16 cellular contexts compared by ENCODE assay signal in genomic region chr2:197200657-197201056, GRCh38.
A peak's percentile ranks its signal among the peaks of the same experiment; 100 is the strongest.
DNase-seq lines count a peak whose midpoint lies in the region; ATAC-seq, FAIRE-seq and TF ChIP-seq lines count a peak whose summit lies in the region.
"Had no signal": no experiment of that assay in that cellular context is flagged by ENCODE, and none has a peak within 500 bp of the region (broad histone marks: within the 10 kb centered on the region; RNA-seq: fewer than 3 reads in every experiment).

No MANE protein-coding gene starts in this region.

- no peak for ATAC-seq in activated CD4-positive, alpha-beta T cell treated with anti-CD3 and anti-CD28 coated beads for 36 hours
- ATAC-seq in Right ventricle myocardium inferior (no peak), HG03342 (IDR thresholded peaks at IDR 0.05; ENCODE audit: unreplicated experiment) (no peak)
- ATAC-seq: A549 had no signal

- intact Hi-C loops in activated CD4-positive, alpha-beta T cell treated with anti-CD3 and anti-CD28 coated beads for 36 hours (cut with DNase I, micrococcal nuclease), result loop anchor here in 1 of 2 experiments (10.0 kb wide), 1 partner anchor 1026 kb away; the partner anchor contains the start of gene STK17B
- intact Hi-C loops in Right ventricle myocardium inferior (cut with DNase I), result no loop called here

- peaks cover 93% of the 10 kb centered on the region for H3K4me1 Mint-ChIP-seq in activated CD4-positive, alpha-beta T cell treated with anti-CD3 and anti-CD28 coated beads for 36 hours
- H3K4me1 Mint-ChIP-seq in brain (peaks cover 35% of the 10 kb centered on the region), glutamatergic neuron (ENCODE audit: low read depth, unreplicated experiment) (no peaks in the 10 kb centered on the region)

- no peaks in the 10 kb centered on the region for H3K27me3 Mint-ChIP-seq in activated CD4-positive, alpha-beta T cell treated with anti-CD3 and anti-CD28 coated beads for 36 hours
- H3K27me3 Mint-ChIP-seq in brain (no peaks in the 10 kb centered on the region), glutamatergic neuron (ENCODE audit: unreplicated experiment) (no peaks in the 10 kb centered on the region)

- CTCF ChIA-PET in activated CD4-positive, alpha-beta T cell treated with anti-CD3 and anti-CD28 coated beads for 36 hours (lab: Charles Lee), result interaction anchor here (0.8 to 1.2 kb wide), 3 partner anchors 17 to 108 kb away, joined by 3 to 4 read pairs (median 3); no protein-coding TSS in a partner anchor

- TF ChIP-seq CTCF in brain (conservative IDR thresholded peaks at IDR 0.05) (no peak), glutamatergic neuron (IDR thresholded peaks at IDR 0.05; ENCODE audit: partially characterized antibody, unreplicated experiment) (no peak)

- POLR2A ChIA-PET in activated CD4-positive, alpha-beta T cell treated with anti-CD3 and anti-CD28 coated beads for 36 hours (lab: Charles Lee), result interaction anchor here (0.6 kb wide), 1 partner anchor 17 kb away, joined by 3 read pairs; no protein-coding TSS in a partner anchor

- peak overlapping the region; percentile 44 to 53 for H3K27ac ChIP-seq in small intestine (ENCODE audit: low read depth in 1 of 2, low read length in 1 of 2)
- H3K27ac ChIP-seq: A549, RWPE1 had no signal

- H3K36me3 Mint-ChIP-seq in activated CD4-positive, alpha-beta T cell treated with anti-CD3 and anti-CD28 coated beads for 36 hours (ENCODE audit: low read depth), result peaks cover 36% of the 10 kb centered on the region
- H3K36me3 Mint-ChIP-seq in brain, result peaks cover 5% of the 10 kb centered on the region
- no peaks in the 10 kb centered on the region for H3K36me3 Mint-ChIP-seq in glutamatergic neuron (ENCODE audit: unreplicated experiment)

- H3K9me3 Mint-ChIP-seq in activated CD4-positive, alpha-beta T cell treated with anti-CD3 and anti-CD28 coated beads for 36 hours (ENCODE audit: low read depth), result peaks cover 2% of the 10 kb centered on the region
- H3K9me3 Mint-ChIP-seq in brain (no peaks in the 10 kb centered on the region), glutamatergic neuron (ENCODE audit: unreplicated experiment) (peaks cover 1% of the 10 kb centered on the region)

- no peaks in the 10 kb centered on the region for H3K4me1 ChIP-seq in small intestine (ENCODE audit: control insufficient read depth in 2 of 2, insufficient read depth in 1 of 2, low read depth in 1 of 2, low read length in 1 of 2)
- H3K4me1 ChIP-seq: A549 had no signal

- peak overlapping the region; percentile 91 for H3K27ac Mint-ChIP-seq in activated CD4-positive, alpha-beta T cell treated with anti-CD3 and anti-CD28 coated beads for 36 hours
- H3K27ac Mint-ChIP-seq in brain (peak overlapping the region in 4 of 5 experiments; percentile 2 to 86 (median 6)), glutamatergic neuron (ENCODE audit: unreplicated experiment) (no peak overlapping the region)

- no peak for DNase-seq in activated CD4-positive, alpha-beta T cell treated with anti-CD3 and anti-CD28 coated beads for 36 hours
- no peak for DNase-seq in activated CD4-positive, alpha-beta T cell treated with anti-CD3 and anti-CD28 coated beads, Interleukin-2, amount 50 U/mL, for 48 hours
- DNase-seq in NCI-H69 (lab: John Stamatoyannopoulos, UW), result peak; percentile 9
- DNase-seq in small intestine, result no peak
- no peak for DNase-seq in Right ventricle myocardium inferior (ENCODE audit: missing footprints)
- DNase-seq in glutamatergic neuron, result no peak
- DNase-seq: activated CD8-positive, alpha-beta memory T cell treated with anti-CD3 and anti-CD28 coated beads for 24 hours; aorta; mesendoderm; NCI-H2081 treated with DMSO at 0.1 percent for 48 hours; T1000 had no signal

- no peaks in the 10 kb centered on the region for H3K36me3 ChIP-seq in small intestine (ENCODE audit: control insufficient read depth in 2 of 2, insufficient read depth in 2 of 2, low read length in 2 of 2)

- H3K9me3 ChIP-seq in small intestine (ENCODE audit: control insufficient read depth, low read depth), result no peaks in the 10 kb centered on the region
- H3K9me3 ChIP-seq: A549 had no signal

- WGBS in small intestine, 3 donors, result 85 to 90% (median 87%) methylated on average over 2 of the region's 2 CpGs

- H3K4me3 Mint-ChIP-seq in activated CD4-positive, alpha-beta T cell treated with anti-CD3 and anti-CD28 coated beads for 36 hours, result peak overlapping the region; percentile 17
- H3K4me3 Mint-ChIP-seq in brain (peak overlapping the region in 1 of 5 experiments; percentile 65), glutamatergic neuron (ENCODE audit: unreplicated experiment) (no peak overlapping the region)

- no peak overlapping the region for H3K4me3 ChIP-seq in small intestine (ENCODE audit: low read depth in 1 of 2, low read length in 2 of 2)
- H3K4me3 ChIP-seq: A549 had no signal

- FAIRE-seq in small intestine (lab: Jason Lieb, UNC), result no peak
- FAIRE-seq: A549, D721Med had no signal

- H3K27me3 ChIP-seq in small intestine (ENCODE audit: control insufficient read depth in 2 of 2, insufficient read depth in 2 of 2, low read length in 2 of 2), result no peaks in the 10 kb centered on the region
